1 cellular context compared by ENCODE assay signal in the genomic region with DNA sequence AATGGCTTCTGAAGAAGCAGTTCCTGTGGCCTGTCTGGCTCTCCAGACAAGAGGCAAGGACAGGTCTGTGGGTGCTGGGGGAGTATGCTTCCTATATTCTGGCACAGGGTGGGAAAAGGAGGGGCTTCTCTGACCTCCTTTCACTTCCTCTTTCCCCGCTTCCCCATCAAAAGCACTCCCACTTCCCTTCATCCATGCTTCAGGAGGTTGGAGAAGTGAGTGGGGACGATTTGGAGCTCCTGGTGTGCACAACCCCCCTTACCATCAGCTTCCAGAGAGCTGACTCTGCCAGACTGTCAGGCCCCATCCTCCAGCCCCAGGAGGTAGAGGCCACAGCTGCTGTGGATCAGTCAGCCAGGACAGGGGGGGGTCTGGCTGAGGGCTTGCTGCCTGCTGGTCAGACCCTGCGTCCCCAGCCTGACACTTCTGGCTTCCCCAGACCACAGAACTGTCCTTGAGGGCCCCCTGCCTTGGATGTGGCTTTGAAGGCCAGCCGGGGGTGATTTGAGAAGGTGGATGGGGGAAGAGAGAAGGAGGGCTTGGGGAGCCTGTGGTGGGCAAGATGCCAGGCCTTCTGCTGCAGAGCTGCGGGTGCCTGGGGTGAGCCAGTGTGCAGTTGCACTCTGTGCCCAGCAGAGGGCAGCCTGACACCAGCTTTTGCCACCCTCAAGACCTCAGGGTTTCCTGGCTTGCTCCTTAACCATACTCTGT.
A peak's percentile ranks its signal among the peaks of the same experiment; 100 is the strongest.
TF ChIP-seq lines count a peak whose summit lies in the region.

No MANE protein-coding gene starts in this region.

TF ChIP-seq in K562, 482 proteins besides CTCF, POLR2A, EP300 and RAD21 (continued from another document):
- TF ChIP-seq, protein P1, sequence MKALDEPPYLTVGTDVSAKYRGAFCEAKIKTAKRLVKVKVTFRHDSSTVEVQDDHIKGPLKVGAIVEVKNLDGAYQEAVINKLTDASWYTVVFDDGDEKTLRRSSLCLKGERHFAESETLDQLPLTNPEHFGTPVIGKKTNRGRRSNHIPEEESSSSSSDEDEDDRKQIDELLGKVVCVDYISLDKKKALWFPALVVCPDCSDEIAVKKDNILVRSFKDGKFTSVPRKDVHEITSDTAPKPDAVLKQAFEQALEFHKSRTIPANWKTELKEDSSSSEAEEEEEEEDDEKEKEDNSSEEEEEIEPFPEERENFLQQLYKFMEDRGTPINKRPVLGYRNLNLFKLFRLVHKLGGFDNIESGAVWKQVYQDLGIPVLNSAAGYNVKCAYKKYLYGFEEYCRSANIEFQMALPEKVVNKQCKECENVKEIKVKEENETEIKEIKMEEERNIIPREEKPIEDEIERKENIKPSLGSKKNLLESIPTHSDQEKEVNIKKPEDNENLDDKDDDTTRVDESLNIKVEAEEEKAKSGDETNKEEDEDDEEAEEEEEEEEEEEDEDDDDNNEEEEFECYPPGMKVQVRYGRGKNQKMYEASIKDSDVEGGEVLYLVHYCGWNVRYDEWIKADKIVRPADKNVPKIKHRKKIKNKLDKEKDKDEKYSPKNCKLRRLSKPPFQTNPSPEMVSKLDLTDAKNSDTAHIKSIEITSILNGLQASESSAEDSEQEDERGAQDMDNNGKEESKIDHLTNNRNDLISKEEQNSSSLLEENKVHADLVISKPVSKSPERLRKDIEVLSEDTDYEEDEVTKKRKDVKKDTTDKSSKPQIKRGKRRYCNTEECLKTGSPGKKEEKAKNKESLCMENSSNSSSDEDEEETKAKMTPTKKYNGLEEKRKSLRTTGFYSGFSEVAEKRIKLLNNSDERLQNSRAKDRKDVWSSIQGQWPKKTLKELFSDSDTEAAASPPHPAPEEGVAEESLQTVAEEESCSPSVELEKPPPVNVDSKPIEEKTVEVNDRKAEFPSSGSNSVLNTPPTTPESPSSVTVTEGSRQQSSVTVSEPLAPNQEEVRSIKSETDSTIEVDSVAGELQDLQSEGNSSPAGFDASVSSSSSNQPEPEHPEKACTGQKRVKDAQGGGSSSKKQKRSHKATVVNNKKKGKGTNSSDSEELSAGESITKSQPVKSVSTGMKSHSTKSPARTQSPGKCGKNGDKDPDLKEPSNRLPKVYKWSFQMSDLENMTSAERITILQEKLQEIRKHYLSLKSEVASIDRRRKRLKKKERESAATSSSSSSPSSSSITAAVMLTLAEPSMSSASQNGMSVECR (CRISPR knock-in tag; IDR thresholded peaks at IDR 0.05): peak; percentile 80
- TF ChIP-seq, protein P2, sequence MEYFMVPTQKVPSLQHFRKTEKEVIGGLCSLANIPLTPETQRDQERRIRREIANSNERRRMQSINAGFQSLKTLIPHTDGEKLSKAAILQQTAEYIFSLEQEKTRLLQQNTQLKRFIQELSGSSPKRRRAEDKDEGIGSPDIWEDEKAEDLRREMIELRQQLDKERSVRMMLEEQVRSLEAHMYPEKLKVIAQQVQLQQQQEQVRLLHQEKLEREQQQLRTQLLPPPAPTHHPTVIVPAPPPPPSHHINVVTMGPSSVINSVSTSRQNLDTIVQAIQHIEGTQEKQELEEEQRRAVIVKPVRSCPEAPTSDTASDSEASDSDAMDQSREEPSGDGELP (CRISPR knock-in tag; IDR thresholded peaks at IDR 0.05; ENCODE audit: borderline replicate concordance): peak; percentile 51; the same call in 1 of the 2 replicates
- TF ChIP-seq JUN (IDR thresholded peaks at IDR 0.05; ENCODE audit: borderline replicate concordance, low read depth, low read length): peak; percentile 15; the same call in 1 of the 2 replicates
- TF ChIP-seq JUN (CRISPR knock-in tag; IDR thresholded peaks at IDR 0.05; ENCODE audit: borderline replicate concordance): 0 out of 2 replicates have a peak, but pooled peaks have one; percentile 19
- 0 out of 4 replicates have a peak, but pooled peaks have one; percentile 26 to 63 for TF ChIP-seq TBL1XR1 (IDR thresholded peaks at IDR 0.05; ENCODE audit: low read length in 2 of 2)
- TF ChIP-seq, protein P3, sequence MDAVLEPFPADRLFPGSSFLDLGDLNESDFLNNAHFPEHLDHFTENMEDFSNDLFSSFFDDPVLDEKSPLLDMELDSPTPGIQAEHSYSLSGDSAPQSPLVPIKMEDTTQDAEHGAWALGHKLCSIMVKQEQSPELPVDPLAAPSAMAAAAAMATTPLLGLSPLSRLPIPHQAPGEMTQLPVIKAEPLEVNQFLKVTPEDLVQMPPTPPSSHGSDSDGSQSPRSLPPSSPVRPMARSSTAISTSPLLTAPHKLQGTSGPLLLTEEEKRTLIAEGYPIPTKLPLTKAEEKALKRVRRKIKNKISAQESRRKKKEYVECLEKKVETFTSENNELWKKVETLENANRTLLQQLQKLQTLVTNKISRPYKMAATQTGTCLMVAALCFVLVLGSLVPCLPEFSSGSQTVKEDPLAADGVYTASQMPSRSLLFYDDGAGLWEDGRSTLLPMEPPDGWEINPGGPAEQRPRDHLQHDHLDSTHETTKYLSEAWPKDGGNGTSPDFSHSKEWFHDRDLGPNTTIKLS (IDR thresholded peaks at IDR 0.05; ENCODE audit: borderline replicate concordance, low read depth): no peak
- TF ChIP-seq MTA3 (IDR thresholded peaks at IDR 0.05; ENCODE audit: borderline replicate concordance): peak; percentile 52; the same call in 1 of the 2 replicates
- TF ChIP-seq SPI1 (IDR thresholded peaks at IDR 0.05; ENCODE audit: borderline replicate concordance, low read depth, low read length): peak; percentile 81
- peak; percentile 68; the same call in 1 of the 2 replicates for TF ChIP-seq ZNF384 (IDR thresholded peaks at IDR 0.05; ENCODE audit: low read depth, low read length)
- TF ChIP-seq SMC3 (conservative IDR thresholded peaks at IDR 0.05; ENCODE audit: insufficient read depth, low read depth, low read length): peak; percentile 99
TF ChIP-seq in K562: peak in this region for 39.
